In genomic region chr11:120280566-120281160, GRCh38 we compare ENCODE assay signal across 21 cellular contexts. TPM values are rescaled to one million over a fixed set of nuclear protein-coding genes. Genes with fewer than 3 reads are reported as not detected.
DNase-seq lines count a peak whose midpoint lies in the region; ATAC-seq and TF ChIP-seq lines count a peak whose summit lies in the region.
"Had no signal": no experiment of that assay in that cellular context is flagged by ENCODE, and none has a peak within 500 bp of the region (broad histone marks: within the 10 kb centered on the region; RNA-seq: fewer than 3 reads in every experiment).

No MANE protein-coding gene starts in this region.

- H3K27me3 ChIP-seq in right atrium auricular region: no peaks in the 10 kb centered on the region

- no peak for TF ChIP-seq CTCF in right atrium auricular region (IDR thresholded peaks at IDR 0.05)

- no peak overlapping the region for H3K4me3 ChIP-seq in right atrium auricular region
- H3K4me3 ChIP-seq in skin epidermis: no peak overlapping the region
- H3K4me3 ChIP-seq: tibial artery had no signal

- peaks cover 2 to 24% of the 10 kb centered on the region in 2 donors for H3K4me1 ChIP-seq in right atrium auricular region

- H3K27ac ChIP-seq in right atrium auricular region (peak overlapping the region; percentile 35 to 52), skin epidermis (peak overlapping the region in 17 of 21 experiments; percentile 2 to 81 (median 54))
- H3K27ac ChIP-seq: tibial artery had no signal

- H3K36me3 ChIP-seq in right atrium auricular region: no peaks in the 10 kb centered on the region
- H3K36me3 ChIP-seq: tibial artery had no signal

- DNase-seq in M059J (ENCODE audit: low read depth) (peak; percentile 80), right atrium auricular region (ENCODE audit: low spot score) (no peak)
- no peak for DNase-seq in activated CD4-positive, CD25-positive, alpha-beta regulatory T cell treated with anti-CD3 and anti-CD28 coated beads, Interleukin-2, amount 50 U/mL, for 72 hours
- DNase-seq: activated B cell treated with CpG ODN at 0.5 μM for 24 hours; activated CD4-positive, alpha-beta T cell treated with anti-CD3 and anti-CD28 coated beads, Interleukin-2, amount 50 U/mL, for 4 hours; aorta; CD4-positive, alpha-beta memory T cell; DMS153; NCI-H1694 treated with DMSO at 0.1 percent for 48 hours; NCI-H526; nucleus accumbens; retina; stimulated activated CD4-positive, alpha-beta T cell treated with anti-CD3 and anti-CD28 coated beads, Interleukin-4, amount 100 ng/mL, for 4 hours; stimulated activated naive CD8-positive, alpha-beta T cell treated with anti-CD3 and anti-CD28 coated beads, Interleukin-15, Interleukin-2, amounts not matched to agents 100 U/mL and 50 U/mL, for 24 hours; tibial artery had no signal

- ATAC-seq in SK-N-SH treated with all-trans-retinoic acid at 6 μM for 48 hours (peak; percentile 48), HG02588 (IDR thresholded peaks at IDR 0.05; ENCODE audit: unreplicated experiment) (no peak), GM18873 (IDR thresholded peaks at IDR 0.05; ENCODE audit: low FRiP score, unreplicated experiment) (no peak)
- ATAC-seq: stimulated activated naive CD8-positive, alpha-beta T cell treated with anti-CD3 and anti-CD28 coated beads, Interleukin-15, Interleukin-2, amounts not matched to agents 100 U/mL and 50 U/mL, for 24 hours had no signal

- no peaks in the 10 kb centered on the region for H3K9me3 ChIP-seq in right atrium auricular region
- H3K9me3 ChIP-seq: tibial artery had no signal

TF ChIP-seq in SK-N-SH treated with all-trans-retinoic acid at 6 μM for 48 hours, 23 proteins besides CTCF, POLR2A, EP300 and RAD21:
- TF ChIP-seq ZNF70 (CRISPR knock-in tag; IDR thresholded peaks at IDR 0.05) (no peak), ARNTL (CRISPR knock-in tag; IDR thresholded peaks at IDR 0.05; ENCODE audit: borderline replicate concordance, low read depth) (no peak), CSRNP3 (CRISPR knock-in tag; IDR thresholded peaks at IDR 0.05) (no peak), ZNF8 (CRISPR knock-in tag; IDR thresholded peaks at IDR 0.05) (no peak)

RNA-seq across cellular contexts. Expression of gene POU2F3, which starts 40.7 kb away (rescaled TPM):
- 0.02 TPM in 1 of 2 replicates, not detected in the other for total RNA-seq in M059J (2014; rRNA removed; shearing (Covaris generic))
- total RNA-seq in right atrium auricular region: not detected
- total RNA-seq: activated B cell treated with CpG ODN at 0.5 μM for 24 hours; aorta; CD4-positive, alpha-beta memory T cell; fibroblast of lung; glomerular endothelial cell had no signal

RNA-seq across cellular contexts. Expression of gene TLCD5, which starts 44.4 kb away (rescaled TPM):
- total RNA-seq in M059J (2014; rRNA removed; shearing (Covaris generic)): 3.7 and 4.8 TPM in 2 replicates
- total RNA-seq in right atrium auricular region: 10 to 100 TPM; 11.3 to 18.7 TPM

RNA-seq across cellular contexts. Expression of gene ARHGEF12, which starts 55.5 kb away (rescaled TPM):
- total RNA-seq in M059J (2014; rRNA removed; shearing (Covaris generic)): 31.0 and 56.6 TPM in 2 replicates
- total RNA-seq in right atrium auricular region: 10 to 100 TPM; 84.0 to 87.2 TPM
